In genomic region chr17:76597156-76598003, GRCh38 we compare ENCODE assay signal across 1 cellular context.
TF ChIP-seq lines count a peak whose summit lies in the region.

No MANE protein-coding gene starts in this region.

TF ChIP-seq in SK-N-SH treated with all-trans-retinoic acid at 6 μM for 48 hours, 23 proteins besides CTCF, POLR2A, EP300 and RAD21 (continued from another document):
- TF ChIP-seq PATZ1 (CRISPR knock-in tag; IDR thresholded peaks at IDR 0.05; ENCODE audit: borderline replicate concordance) (no peak), ZNF565 (CRISPR knock-in tag; conservative IDR thresholded peaks at IDR 0.05; ENCODE audit: low read depth) (no peak), OSR1 (CRISPR knock-in tag; IDR thresholded peaks at IDR 0.05) (no peak), ZFP3 (CRISPR knock-in tag; IDR thresholded peaks at IDR 0.05) (no peak)
TF ChIP-seq in SK-N-SH treated with all-trans-retinoic acid at 6 μM for 48 hours: peak in this region for 0.
